ENCODE assay signal across 13 cellular contexts in the genomic region with DNA sequence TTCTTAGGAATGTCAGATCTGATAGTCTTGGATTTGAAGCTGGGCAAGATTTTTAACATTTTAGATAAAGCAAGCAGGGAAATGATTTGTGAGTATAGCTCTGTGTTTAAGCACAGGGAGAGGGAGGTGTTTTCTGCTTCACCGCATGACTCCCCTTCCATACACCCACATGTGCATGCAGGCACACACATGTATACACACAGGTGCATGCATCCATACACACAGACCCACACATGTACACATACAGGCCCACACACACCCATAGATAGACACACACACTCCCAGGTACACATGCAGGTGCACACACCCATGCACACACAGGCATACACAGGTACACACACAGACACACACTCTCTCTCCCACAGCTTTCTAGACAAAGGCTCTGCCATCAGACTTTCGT.
A peak's percentile ranks its signal among the peaks of the same experiment; 100 is the strongest.
DNase-seq lines count a peak whose midpoint lies in the region; ATAC-seq and TF ChIP-seq lines count a peak whose summit lies in the region.
"Had no signal": no experiment of that assay in that cellular context is flagged by ENCODE, and none has a peak within 500 bp of the region (broad histone marks: within the 10 kb centered on the region; RNA-seq: fewer than 3 reads in every experiment).

No MANE protein-coding gene starts in this region.

- H2AFZ ChIP-seq in GM23338 (0 out of 2 replicates have a peak overlapping the region, but pooled peaks have one; percentile 72), neuronal stem cell (ENCODE audit: low read length) (no peak overlapping the region), hepatocyte (no peak overlapping the region)

- peak overlapping the region; percentile 87 for H2BK12ac ChIP-seq in neuronal stem cell (ENCODE audit: low read length)

- H3K4me3 Mint-ChIP-seq in GM23338, result no peak overlapping the region
- peak overlapping the region; percentile 28 for H3K4me3 Mint-ChIP-seq in activated T-helper 2 cell treated with anti-CD3 and anti-CD28 coated beads, Interferon-gamma antibody, Interleukin-2, Interleukin-4, amounts not matched to agents 10 μg/mL and 5 μg/mL and 100 μg/mL, durations not matched to agents 14 hours and 24 hours and 36 hours (ENCODE audit: low read depth)
- H3K4me3 Mint-ChIP-seq: dendritic cell treated with granulocyte-macrophage colony-stimulating factor and Interleukin-4, amounts not matched to agents 40 ng/mL and 50 ng/mL, for 4 days had no signal

- no peak overlapping the region for H2AK5ac ChIP-seq in neuronal stem cell (ENCODE audit: low read depth, low read length)

- WGBS in neuronal stem cell (ENCODE audit: extremely low coverage in 2 of 2, insufficient read length in 2 of 2, insufficient replicate concordance in 1 of 2), 2 donors, result no CpG with 5 or more reads among the region's 2 CpGs
- WGBS in thyroid gland, 2 donors, result 86 to 92% methylated on average over 2 of the region's 2 CpGs
- 71% methylated on average over 2 of the region's 2 CpGs for WGBS in hepatocyte (ENCODE audit: low lambda C conversion rate, missing lambda C conversion rate)

- H3K9me3 ChIP-seq in neuronal stem cell (replicated peaks in 1 of 2; ENCODE audit: control insufficient read depth in 2 of 2, insufficient read depth in 1 of 2, low read depth in 1 of 2, low read length in 2 of 2) (peaks cover 0 to 2% of the 10 kb centered on the region in 2 donors), thyroid gland (no peaks in the 10 kb centered on the region), hepatocyte (ENCODE audit: low read depth) (no peaks in the 10 kb centered on the region)
- H3K9me3 ChIP-seq: uterus had no signal

- no peak overlapping the region for H3K4ac ChIP-seq in neuronal stem cell (ENCODE audit: low read length)

- no peaks in the 10 kb centered on the region for H3K27me3 Mint-ChIP-seq in GM23338 (ENCODE audit: insufficient read depth, low read depth, poor library complexity)
- H3K27me3 Mint-ChIP-seq in activated T-helper 2 cell treated with anti-CD3 and anti-CD28 coated beads, Interferon-gamma antibody, Interleukin-2, Interleukin-4, amounts not matched to agents 10 μg/mL and 5 μg/mL and 100 μg/mL, durations not matched to agents 14 hours and 24 hours and 36 hours (ENCODE audit: low read depth), result no peaks in the 10 kb centered on the region

- H3F3A ChIP-seq in GM23338 (replicated peaks; ENCODE audit: low read depth), result no peaks in the 10 kb centered on the region

- no peaks in the 10 kb centered on the region for H3K36me3 ChIP-seq in GM23338 (ENCODE audit: insufficient read depth)
- no peaks in the 10 kb centered on the region for H3K36me3 ChIP-seq in neuronal stem cell (replicated peaks in 1 of 2; ENCODE audit: control insufficient read depth in 2 of 2, insufficient read depth in 2 of 2, low read length in 2 of 2)
- no peaks in the 10 kb centered on the region for H3K36me3 ChIP-seq in thyroid gland
- H3K36me3 ChIP-seq in hepatocyte (replicated peaks; ENCODE audit: insufficient read depth, low read depth), result no peaks in the 10 kb centered on the region
- H3K36me3 ChIP-seq: uterus had no signal

- H3K27me3 ChIP-seq in GM23338 (ENCODE audit: insufficient read depth) (no peaks in the 10 kb centered on the region), neuronal stem cell (ENCODE audit: control insufficient read depth in 3 of 3, insufficient read depth in 3 of 3, low read depth in 1 of 3, low read length in 3 of 3) (peaks cover 0 to 17% (median 0%) of the 10 kb centered on the region in 3 experiments), thyroid gland (no peaks in the 10 kb centered on the region), hepatocyte (peaks cover 8% of the 10 kb centered on the region)
- H3K27me3 ChIP-seq: uterus had no signal

- no peak overlapping the region for H2BK5ac ChIP-seq in neuronal stem cell (ENCODE audit: low read length)

- no peak overlapping the region for H3K4me2 ChIP-seq in GM23338
- H3K4me2 ChIP-seq in neuronal stem cell (ENCODE audit: insufficient read depth, low read length, poor library complexity, severe bottlenecking), result no peak overlapping the region
- H3K4me2 ChIP-seq in hepatocyte, result no peak overlapping the region

- H2BK15ac ChIP-seq in neuronal stem cell (ENCODE audit: low read length), result no peak overlapping the region

- no peak overlapping the region for H3K23ac ChIP-seq in neuronal stem cell (ENCODE audit: low read depth, low read length, poor library complexity)

- H3K14ac ChIP-seq in neuronal stem cell (ENCODE audit: low read length), result peak overlapping the region; percentile 67

- peak; percentile 42 for DNase-seq in activated CD4-positive, alpha-beta T cell treated with anti-CD3 and anti-CD28 coated beads for 48 hours
- DNase-seq in activated CD4-positive, alpha-beta T cell treated with anti-CD3 and anti-CD28 coated beads, Interleukin-2, amount 50 U/mL, for 48 hours, result no peak
- DNase-seq in GM23338 (ENCODE audit: low spot score) (no peak), neuronal stem cell (ENCODE audit: low spot score) (no peak), thyroid gland (no peak), hepatocyte (ENCODE audit: low spot score) (no peak)
- no peak for DNase-seq in activated T-helper 2 cell treated with anti-CD3 and anti-CD28 coated beads, Interferon-gamma antibody, Interleukin-2, Interleukin-4, amounts not matched to agents 10 μg/mL and 5 μg/mL and 100 μg/mL, durations not matched to agents 14 hours and 24 hours and 36 hours (ENCODE audit: low spot score)
- DNase-seq: left ventricle myocardium superior, posterior cingulate gyrus, RPMI8226, uterus had no signal

- no peaks in the 10 kb centered on the region for H3K36me3 Mint-ChIP-seq in GM23338 (ENCODE audit: low read depth)
- no peaks in the 10 kb centered on the region for H3K36me3 Mint-ChIP-seq in activated T-helper 2 cell treated with anti-CD3 and anti-CD28 coated beads, Interferon-gamma antibody, Interleukin-2, Interleukin-4, amounts not matched to agents 10 μg/mL and 5 μg/mL and 100 μg/mL, durations not matched to agents 14 hours and 24 hours and 36 hours (ENCODE audit: low read depth)

- H3K18ac ChIP-seq in neuronal stem cell (ENCODE audit: low read length), result peak overlapping the region; percentile 54

- no peak for TF ChIP-seq CTCF in GM23338 (conservative IDR thresholded peaks at IDR 0.05; ENCODE audit: low read depth in 2 of 2)
- no peak for TF ChIP-seq CTCF in thyroid gland (IDR thresholded peaks at IDR 0.05)
- no peak for TF ChIP-seq CTCF in hepatocyte (IDR thresholded peaks at IDR 0.05; ENCODE audit: poor library complexity)

- no peaks in the 10 kb centered on the region for H3K9me3 Mint-ChIP-seq in GM23338
- no peaks in the 10 kb centered on the region for H3K9me3 Mint-ChIP-seq in activated T-helper 2 cell treated with anti-CD3 and anti-CD28 coated beads, Interferon-gamma antibody, Interleukin-2, Interleukin-4, amounts not matched to agents 10 μg/mL and 5 μg/mL and 100 μg/mL, durations not matched to agents 14 hours and 24 hours and 36 hours
- H3K9me3 Mint-ChIP-seq: dendritic cell treated with granulocyte-macrophage colony-stimulating factor and Interleukin-4, amounts not matched to agents 40 ng/mL and 50 ng/mL, for 4 days had no signal

- no peak overlapping the region for H4K8ac ChIP-seq in neuronal stem cell (ENCODE audit: low read depth, low read length)

- H3K79me2 ChIP-seq in GM23338 (replicated peaks; ENCODE audit: insufficient read depth), result no peaks in the 10 kb centered on the region
- no peaks in the 10 kb centered on the region for H3K79me2 ChIP-seq in hepatocyte

- no peak overlapping the region for H3K27ac Mint-ChIP-seq in GM23338
- peak overlapping the region; percentile 30 for H3K27ac Mint-ChIP-seq in activated T-helper 2 cell treated with anti-CD3 and anti-CD28 coated beads, Interferon-gamma antibody, Interleukin-2, Interleukin-4, amounts not matched to agents 10 μg/mL and 5 μg/mL and 100 μg/mL, durations not matched to agents 14 hours and 24 hours and 36 hours
- H3K27ac Mint-ChIP-seq: dendritic cell treated with granulocyte-macrophage colony-stimulating factor and Interleukin-4, amounts not matched to agents 40 ng/mL and 50 ng/mL, for 4 days had no signal

- peak overlapping the region; percentile 74 for H4K91ac ChIP-seq in neuronal stem cell (ENCODE audit: low read depth, low read length, poor library complexity)

- peaks cover 30% of the 10 kb centered on the region for H3K4me1 Mint-ChIP-seq in GM23338
- H3K4me1 Mint-ChIP-seq in activated T-helper 2 cell treated with anti-CD3 and anti-CD28 coated beads, Interferon-gamma antibody, Interleukin-2, Interleukin-4, amounts not matched to agents 10 μg/mL and 5 μg/mL and 100 μg/mL, durations not matched to agents 14 hours and 24 hours and 36 hours (ENCODE audit: low read depth), result peaks cover 62% of the 10 kb centered on the region

- no peak for TF ChIP-seq POLR2A in thyroid gland (IDR thresholded peaks at IDR 0.05)

- ATAC-seq in GM23338, result no peak
- no peak for ATAC-seq in HG03139 (IDR thresholded peaks at IDR 0.05; ENCODE audit: unreplicated experiment)
- ATAC-seq: left ventricle myocardium superior had no signal

- H3K4me3 ChIP-seq in GM23338 (no peak overlapping the region), neuronal stem cell (ENCODE audit: low read length in 2 of 2) (peak overlapping the region in 1 of 2 donors; percentile 50), thyroid gland (replicated peaks in 1 of 3) (no peak overlapping the region), hepatocyte (no peak overlapping the region)
- H3K4me3 ChIP-seq: uterus had no signal

- H4K20me1 ChIP-seq in GM23338 (replicated peaks; ENCODE audit: insufficient read depth) (no peaks in the 10 kb centered on the region), hepatocyte (ENCODE audit: insufficient read depth, poor library complexity, severe bottlenecking) (no peaks in the 10 kb centered on the region)

- H3K27ac ChIP-seq in GM23338 (ENCODE audit: low read depth) (no peak overlapping the region), neuronal stem cell (replicated peaks; ENCODE audit: low read length) (no peak overlapping the region), thyroid gland (no peak overlapping the region), hepatocyte (no peak overlapping the region)
- H3K27ac ChIP-seq: uterus had no signal

- peaks cover 27% of the 10 kb centered on the region for H3K4me1 ChIP-seq in GM23338 (ENCODE audit: insufficient read depth)
- peaks cover 0 to 13% of the 10 kb centered on the region in 2 donors for H3K4me1 ChIP-seq in neuronal stem cell (ENCODE audit: control insufficient read depth in 2 of 2, insufficient read depth in 1 of 2, low read depth in 1 of 2, low read length in 2 of 2)
- H3K4me1 ChIP-seq in thyroid gland, result no peaks in the 10 kb centered on the region
- H3K4me1 ChIP-seq in hepatocyte (ENCODE audit: insufficient read depth), result peaks cover 11% of the 10 kb centered on the region
- H3K4me1 ChIP-seq: uterus had no signal

- no peaks in the 10 kb centered on the region for H3K79me1 ChIP-seq in neuronal stem cell (ENCODE audit: low read depth, low read length)

- intact Hi-C loops in activated T-helper 2 cell treated with anti-CD3 and anti-CD28 coated beads, Interferon-gamma antibody, Interleukin-2, Interleukin-4, amounts not matched to agents 10 μg/mL and 5 μg/mL and 100 μg/mL, durations not matched to agents 14 hours and 24 hours and 36 hours (cut with micrococcal nuclease), result loop anchor here (10.0 kb wide), 1 partner anchor 288 kb away; no protein-coding TSS in a partner anchor
- intact Hi-C loops in thyroid gland (cut with DNase I), result loop anchor here (5.0 kb wide), 1 partner anchor 1131 kb away; no protein-coding TSS in a partner anchor

- no peak overlapping the region for H3K9ac ChIP-seq in neuronal stem cell (ENCODE audit: low read depth, low read length, poor library complexity)

- no peak overlapping the region for H2BK120ac ChIP-seq in neuronal stem cell (ENCODE audit: low read depth, low read length)

- no peaks in the 10 kb centered on the region for H3K9me2 ChIP-seq in GM23338 (ENCODE audit: insufficient read depth)
- no peaks in the 10 kb centered on the region for H3K9me2 ChIP-seq in hepatocyte (replicated peaks; ENCODE audit: insufficient read depth)
